Comparison of ENCODE assay signal across 23 cellular contexts in the genomic region with DNA sequence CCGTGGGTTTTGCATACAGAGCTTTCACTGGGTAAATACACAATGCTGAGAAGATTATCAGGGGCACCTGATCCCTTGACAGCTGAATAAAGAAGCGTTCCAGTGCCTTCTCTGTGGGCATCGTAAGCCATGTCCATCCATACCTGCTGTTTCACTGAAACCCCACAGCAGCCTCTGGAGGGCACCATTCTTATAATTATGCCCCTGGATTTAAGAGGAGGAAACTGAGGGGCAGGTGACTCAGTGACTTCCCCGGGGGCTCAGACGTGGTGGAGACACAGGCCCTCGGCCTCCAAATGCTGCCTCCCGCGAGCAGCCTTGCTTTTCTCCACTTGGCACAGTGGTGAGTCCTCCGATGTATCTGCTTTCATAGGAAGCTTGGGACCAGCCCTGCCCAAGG. TPM values are rescaled to one million over a fixed set of nuclear protein-coding genes. Genes with fewer than 3 reads are reported as not detected.
DNase-seq lines count a peak whose midpoint lies in the region; ATAC-seq and TF ChIP-seq lines count a peak whose summit lies in the region.
"Had no signal": no experiment of that assay in that cellular context is flagged by ENCODE, and none has a peak within 500 bp of the region (broad histone marks: within the 10 kb centered on the region; RNA-seq: fewer than 3 reads in every experiment).

No MANE protein-coding gene starts in this region.

- ATAC-seq in mucosa of descending colon (peak; percentile 1), foreskin keratinocyte (no peak)
- ATAC-seq: A549, SK-N-SH treated with all-trans-retinoic acid at 6 μM for 48 hours had no signal

- intact Hi-C loops in mucosa of descending colon (cut with DNase I, micrococcal nuclease) = no loop called here

- no peaks in the 10 kb centered on the region for H3K27me3 ChIP-seq in foreskin keratinocyte
- H3K27me3 ChIP-seq: BE2C had no signal

- H3K36me3 ChIP-seq in mucosa of descending colon (ENCODE audit: low read depth) = no peaks in the 10 kb centered on the region
- H3K36me3 ChIP-seq: BE2C had no signal

- H3K4me3 ChIP-seq in mucosa of descending colon = no peak overlapping the region
- H3K4me3 ChIP-seq: A549, skin epidermis had no signal

- TF ChIP-seq CTCF in mucosa of descending colon (IDR thresholded peaks at IDR 0.05) = no peak
- TF ChIP-seq CTCF in foreskin keratinocyte (conservative IDR thresholded peaks at IDR 0.05) = no peak

- no peak overlapping the region for H3K27ac ChIP-seq in foreskin keratinocyte
- H3K27ac ChIP-seq: skin epidermis had no signal

- DNase-seq in COLO668 (lab: John Stamatoyannopoulos, UW; ENCODE audit: unreplicated experiment) (peak; percentile 65), NCI-H1092 (lab: John Stamatoyannopoulos, UW) (peak; percentile 68), SHP77 (lab: John Stamatoyannopoulos, UW) (peak; percentile 54 to 61), mucosa of descending colon (no peak), NCI-H446 treated with DMSO at 0.1 percent for 48 hours (lab: John Stamatoyannopoulos, UW) (no peak), kidney tubule cell (ENCODE audit: low spot score) (no peak), foreskin keratinocyte (no peak), NCI-H2227 (lab: John Stamatoyannopoulos, UW; ENCODE audit: unreplicated experiment) (no peak)
- DNase-seq: activated CD4-positive, alpha-beta T cell treated with anti-CD3 and anti-CD28 coated beads for 4 hours; activated naive CD4-positive, alpha-beta T cell treated with anti-CD3 and anti-CD28 coated beads for 36 hours; activated T-cell treated with anti-CD3 and anti-CD28 coated beads, Interleukin-2, amount 50 U/mL, for 48 hours; BE2C; mammary epithelial cell; naive B cell; NCI-H187; NCI-H226; nucleus accumbens; RPMI8226; substantia nigra; T-helper 2 cell had no signal

- H3K9me3 ChIP-seq in mucosa of descending colon = no peaks in the 10 kb centered on the region
- H3K9me3 ChIP-seq: A549, BE2C had no signal

- H3K4me1 ChIP-seq in mucosa of descending colon (ENCODE audit: low read depth) (peaks cover 9% of the 10 kb centered on the region), foreskin keratinocyte (no peaks in the 10 kb centered on the region)
- H3K4me1 ChIP-seq: BE2C had no signal

RNA-seq across cellular contexts. Expression of a gene that starts 56.7 kb away (rescaled TPM):
- total RNA-seq in mucosa of descending colon (100 to 1,000 TPM in 2 of 3 donors, 10 to 100 TPM in 1; 36.4 to 149 (median 130) TPM), foreskin keratinocyte (not detected in 2 replicates)
- not detected in 2 replicates for polyA plus RNA-seq in foreskin keratinocyte
- total RNA-seq: activated naive CD4-positive, alpha-beta T cell treated with anti-CD3 and anti-CD28 coated beads for 36 hours; mammary epithelial cell had no signal
- polyA plus RNA-seq: mammary epithelial cell had no signal

Comparison
In these comparisons a context has a peak if more than half of its experiments do, and no peak if none do; other contexts are left out.
1. DNase-seq: peak in COLO668 (single experiment), NCI-H1092 (single experiment) and SHP77 (2 of 2); none in mucosa of descending colon (0 of 3), NCI-H446 treated with DMSO at 0.1 percent for 48 hours (single experiment), kidney tubule cell (single experiment), foreskin keratinocyte (0 of 2) and NCI-H2227 (single experiment).
2. RNA of a gene that starts 56.7 kb away (total RNA-seq): 36.4 to 149 TPM in mucosa of descending colon; not detected in foreskin keratinocyte; every median in the first group is over 10 times any median in the second.